Comparison of ENCODE assay signal across 17 cellular contexts in genomic region chr6:74826318-74826717, GRCh38.
"Had no signal": no experiment of that assay in that cellular context is flagged by ENCODE, and none has a peak within 500 bp of the region (broad histone marks: within the 10 kb centered on the region; RNA-seq: fewer than 3 reads in every experiment).

No MANE protein-coding gene starts in this region.

- H3K27ac ChIP-seq: colonic mucosa, esophagus squamous epithelium, pancreas had no signal

- ATAC-seq: activated CD8-positive, alpha-beta T cell treated with anti-CD3 and anti-CD28 coated beads for 36 hours; activated T-cell treated with anti-CD3 and anti-CD28 coated beads, Interleukin-2, amount 50 U/mL, for 4 hours; pancreas; stimulated activated effector memory CD8-positive, alpha-beta T cell treated with anti-CD3 and anti-CD28 coated beads, Interleukin-12 subunit alpha, Interleukin-12 subunit beta, amount 100 ng/mL, for 72 hours had no signal

- DNase-seq: activated CD4-positive, alpha-beta T cell treated with anti-CD3 and anti-CD28 coated beads for 48 hours; activated CD8-positive, alpha-beta T cell treated with anti-CD3 and anti-CD28 coated beads for 36 hours; activated effector memory CD4-positive, alpha-beta T cell treated with Interleukin-2 at 50 U/mL for 16 hours; activated T-cell treated with anti-CD3 and anti-CD28 coated beads, Interleukin-2, amount 50 U/mL, for 4 hours; caudate nucleus; colonic mucosa; esophagus squamous epithelium; head of caudate nucleus; midbrain; pancreas; stimulated activated CD4-positive, alpha-beta T cell treated with anti-CD3 and anti-CD28 coated beads, Interleukin-12 subunit alpha, Interleukin-12 subunit beta, amount 100 ng/mL, for 4 hours; stimulated activated CD4-positive, alpha-beta T cell treated with anti-CD3 and anti-CD28 coated beads, Interleukin-2, amount 100 ng/mL, for 24 hours; T-helper 1 cell; T1000 had no signal

- H3K9me3 ChIP-seq: colonic mucosa, pancreas had no signal

- H3K4me1 ChIP-seq: colonic mucosa, esophagus squamous epithelium, pancreas had no signal

- H3K27me3 ChIP-seq: colonic mucosa, esophagus squamous epithelium, pancreas had no signal

- H3K4me3 ChIP-seq: colonic mucosa, esophagus squamous epithelium, pancreas had no signal

- FAIRE-seq: endothelial cell of umbilical vein, frontal cortex, pancreas had no signal

- H3K36me3 ChIP-seq: colonic mucosa, esophagus squamous epithelium, pancreas had no signal
